ENCODE assay signal across 1 cellular context in genomic region chr22:36343720-36344105, GRCh38.
A peak's percentile ranks its signal among the peaks of the same experiment; 100 is the strongest.
TF ChIP-seq lines count a peak whose summit lies in the region.

No MANE protein-coding gene starts in this region.

TF ChIP-seq in IMR-90, 13 proteins besides CTCF, POLR2A, EP300 and RAD21:
- TF ChIP-seq SMC3 (IDR thresholded peaks at IDR 0.05; ENCODE audit: low read depth, low read length) (no peak), MXI1 (IDR thresholded peaks at IDR 0.05; ENCODE audit: borderline replicate concordance, low read depth, low read length) (peak; percentile 24; the same call in 1 of the 2 replicates)
